In genomic region chr11:31812392-31813241, GRCh38 we compare ENCODE assay signal across 8 cellular contexts. TPM values are rescaled to one million over a fixed set of nuclear protein-coding genes. Genes with fewer than 3 reads are reported as not detected.
DNase-seq lines count a peak whose midpoint lies in the region; ATAC-seq, FAIRE-seq and TF ChIP-seq lines count a peak whose summit lies in the region.

No MANE protein-coding gene starts in this region.

- H3K4me3 ChIP-seq in NT2/D1 (ENCODE audit: insufficient read length, low read depth) (peak overlapping the region; percentile 18), esophagus (ENCODE audit: low read depth in 1 of 2, low read length in 2 of 2) (peak overlapping the region; percentile 5 to 37), pancreas (peak overlapping the region in 3 of 4 donors; percentile 31 to 57 (median 46))

- DNase-seq in GM10248 (ENCODE audit: extremely low spot score) (peak; percentile 50), NT2/D1 (ENCODE audit: low read depth, low spot score) (no peak), pancreas (peak in 2 of 6 donors; percentile 68 to 75), NCI-H1048 (lab: John Stamatoyannopoulos, UW) (no peak), UCSD-AML1 (lab: John Stamatoyannopoulos, UW; ENCODE audit: unreplicated experiment) (no peak), SKM-1 treated with dmso at 0.1 percent for 144 hours (lab: John Stamatoyannopoulos, UW; ENCODE audit: unreplicated experiment) (no peak), LoVo (ENCODE audit: low spot score) (no peak)

- H3K4me1 ChIP-seq in NT2/D1 (ENCODE audit: insufficient read depth, insufficient read length): peaks cover 10% of the 10 kb centered on the region
- H3K4me1 ChIP-seq in esophagus (ENCODE audit: control insufficient read depth in 2 of 2, insufficient read depth in 2 of 2, low read length in 1 of 2): peaks cover 18 to 35% of the 10 kb centered on the region in 2 donors
- H3K4me1 ChIP-seq in pancreas: peaks cover 16 to 42% (median 24%) of the 10 kb centered on the region in 3 donors

- 5 to 6% methylated on average over 54 of the region's 54 CpGs for WGBS in esophagus, 2 donors
- 7% methylated on average over 48 to 54 of the region's 54 CpGs for WGBS in pancreas, 2 donors

- intact Hi-C loops in pancreas (cut with DNase I): no loop called here

- CTCF ChIA-PET in GM10248 (lab: Yijun Ruan, JAX): interaction anchor here (0.9 to 1.6 kb wide), 4 partner anchors 14 to 145 kb away, joined by 3 to 6 read pairs (median 3); no protein-coding TSS in a partner anchor

- H3K27me3 ChIP-seq in NT2/D1 (ENCODE audit: insufficient read depth, insufficient read length) (peaks cover 99% of the 10 kb centered on the region), esophagus (ENCODE audit: control insufficient read depth in 1 of 2, insufficient read depth in 2 of 2, low read length in 2 of 2) (peaks cover 6 to 68% of the 10 kb centered on the region in 2 donors), pancreas (peaks cover 9 to 71% (median 29%) of the 10 kb centered on the region in 4 donors)

- H3K36me3 ChIP-seq in NT2/D1 (ENCODE audit: insufficient read depth, insufficient read length, low read length) (no peaks in the 10 kb centered on the region), esophagus (ENCODE audit: control insufficient read depth in 2 of 2, insufficient read depth in 2 of 2, low read length in 1 of 2) (no peaks in the 10 kb centered on the region), pancreas (no peaks in the 10 kb centered on the region)

- ATAC-seq in pancreas: peak; percentile 6 to 35 (median 17)

- H3K9ac ChIP-seq in NT2/D1 (ENCODE audit: insufficient read length, low read depth): peak overlapping the region; percentile 50

- no peaks in the 10 kb centered on the region for H3K9me3 ChIP-seq in NT2/D1 (ENCODE audit: insufficient read depth, low read length)
- H3K9me3 ChIP-seq in esophagus (ENCODE audit: control insufficient read depth in 2 of 2, insufficient read depth in 1 of 2, low read depth in 1 of 2, low read length in 1 of 2): peaks cover 0 to 4% of the 10 kb centered on the region in 2 donors
- H3K9me3 ChIP-seq in pancreas: no peaks in the 10 kb centered on the region

- POLR2A ChIA-PET in GM10248 (lab: Yijun Ruan, JAX): no interaction called here

- no peak for FAIRE-seq in pancreas (lab: Jason Lieb, UNC)

- no peak for TF ChIP-seq CTCF in GM10248 (IDR thresholded peaks at IDR 0.05; ENCODE audit: control extremely low read depth, extremely low read depth, low read depth, missing control alignments)
- TF ChIP-seq CTCF in pancreas (IDR thresholded peaks at IDR 0.05): no peak

- H3K27ac ChIP-seq in esophagus (ENCODE audit: low read depth in 2 of 2, low read length in 1 of 2) (no peak overlapping the region), pancreas (peak overlapping the region in 1 of 4 donors; percentile 7)

RNA-seq across cellular contexts. Expression of gene PAX6, which starts 1.5 kb away (rescaled TPM):
- polyA plus RNA-seq in esophagus (under 1 TPM; 0.08 to 0.10 TPM), pancreas (10 to 100 TPM; 15.9 to 75.0 TPM)
- total RNA-seq in pancreas: 10 to 100 TPM in 2 of 6 donors, 1 to 10 TPM in 4; 2.0 to 16.6 (median 6.2) TPM

Comparison
In these comparisons a context has a peak if more than half of its experiments do, and no peak if none do; other contexts are left out.
1. RNA of gene PAX6, which starts 1.5 kb away (polyA plus RNA-seq): 15.9 to 75.0 TPM in pancreas; 0.08 to 0.10 TPM in esophagus; every median in the first group is over 10 times any median in the second.
2. Peak in every context shown above with its lines, with median percentiles within 50 percentile points of each other: H3K4me3 ChIP-seq.